In the genomic region with DNA sequence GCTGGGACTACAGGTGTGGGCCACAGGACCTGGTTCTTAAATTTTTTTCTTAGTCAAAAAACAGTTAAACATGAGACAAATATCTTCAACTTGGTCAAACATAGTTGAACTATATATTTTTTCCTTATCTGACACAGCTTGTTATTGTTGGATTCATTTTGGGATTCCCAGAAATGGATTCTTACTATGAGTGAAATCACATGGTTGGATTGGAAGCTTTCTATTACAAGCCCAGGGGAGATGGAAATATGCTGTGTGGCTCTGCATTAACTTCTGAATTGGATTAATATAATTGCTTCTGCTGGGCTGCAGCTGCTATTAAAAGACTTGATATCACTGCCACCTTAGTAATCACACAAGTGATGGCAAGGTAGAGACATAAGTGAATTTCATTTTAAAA, we compare ENCODE assay signal across 30 cellular contexts.
"Had no signal": no experiment of that assay in that cellular context is flagged by ENCODE, and none has a peak within 500 bp of the region (broad histone marks: within the 10 kb centered on the region; RNA-seq: fewer than 3 reads in every experiment).

No MANE protein-coding gene starts in this region.

- H3K27me3 ChIP-seq: adrenal gland, body of pancreas had no signal

- H3K27ac ChIP-seq: adrenal gland, body of pancreas, colonic mucosa, gastroesophageal sphincter, heart right ventricle, WERI-Rb-1 had no signal

- H3K9me3 Mint-ChIP-seq: activated B cell treated with CpG ODN at 0.5 μM for 24 hours; activated CD4-positive, alpha-beta memory T cell treated with anti-CD3 and anti-CD28 coated beads, Interleukin-2, amount 10 ng/mL, durations not matched to agents 7 days and 5 days; activated CD4-positive, alpha-beta T cell treated with anti-CD3 and anti-CD28 coated beads, Interleukin-2, amount 10 ng/mL, durations not matched to agents 7 days and 5 days; activated T-cell treated with anti-CD3 and anti-CD28 coated beads, Interleukin-2, amount 50 U/mL, for 24 hours; endodermal cell; T-helper 2 cell treated with Interferon-gamma antibody and Interleukin-4, amounts not matched to agents 5 μg/mL and 100 μg/mL, for 36 hours had no signal

- ATAC-seq: activated CD4-positive, CD25-positive, alpha-beta regulatory T cell treated with anti-CD3 and anti-CD28 coated beads, Interleukin-2, amount 50 U/mL, for 24 hours; activated T-cell treated with anti-CD3 and anti-CD28 coated beads, Interleukin-2, amount 50 U/mL, for 72 hours; body of pancreas; esophagus mucosa; gastroesophageal sphincter; heart right ventricle; T-helper 17 cell had no signal

- H3K36me3 ChIP-seq: adrenal gland, colonic mucosa, gastroesophageal sphincter, heart right ventricle, WERI-Rb-1 had no signal

- H3K4me1 ChIP-seq: adrenal gland, body of pancreas, colonic mucosa, gastroesophageal sphincter had no signal

- DNase-seq: activated B cell treated with CpG ODN at 0.5 μM for 24 hours; activated CD4-positive, alpha-beta memory T cell treated with anti-CD3 and anti-CD28 coated beads, Interleukin-2, amount 10 ng/mL, durations not matched to agents 7 days and 5 days; activated CD4-positive, alpha-beta T cell treated with anti-CD3 and anti-CD28 coated beads, Interleukin-2, amount 10 ng/mL, durations not matched to agents 7 days and 5 days; activated CD4-positive, alpha-beta T cell treated with anti-CD3 and anti-CD28 coated beads, Interleukin-2, amount 50 U/mL, for 4 hours; activated CD8-positive, alpha-beta memory T cell treated with anti-CD3 and anti-CD28 coated beads, Interleukin-2, amount 50 U/mL, for 48 hours; activated gamma-delta T cell treated with Interleukin-2 at 50 U/mL for 16 hours; activated naive CD4-positive, alpha-beta T cell treated with anti-CD3 and anti-CD28 coated beads, Interleukin-2, amount 50 U/mL, for 16 hours; activated naive CD4-positive, alpha-beta T cell treated with Interleukin-2 at 50 U/mL for 16 hours; activated T-cell treated with anti-CD3 and anti-CD28 coated beads for 4 hours; activated T-cell treated with anti-CD3 and anti-CD28 coated beads, Interleukin-2, amount 50 U/mL, for 24 hours; activated T-cell treated with anti-CD3 and anti-CD28 coated beads, Interleukin-2, amount 50 U/mL, for 72 hours; amygdala; aorta; body of pancreas; caudate nucleus; colonic mucosa; effector CD8-positive, alpha-beta T cell; endodermal cell; foreskin melanocyte; heart right ventricle; T-helper 1 cell; T-helper 17 cell; T1000; WERI-Rb-1 had no signal

- H3K9me3 ChIP-seq: adrenal gland, body of pancreas, colonic mucosa, gastroesophageal sphincter, heart right ventricle had no signal

- H3K27ac Mint-ChIP-seq: activated B cell treated with CpG ODN at 0.5 μM for 24 hours; activated CD4-positive, alpha-beta memory T cell treated with anti-CD3 and anti-CD28 coated beads, Interleukin-2, amount 10 ng/mL, durations not matched to agents 7 days and 5 days; activated CD4-positive, alpha-beta T cell treated with anti-CD3 and anti-CD28 coated beads, Interleukin-2, amount 10 ng/mL, durations not matched to agents 7 days and 5 days; activated naive CD8-positive, alpha-beta T cell; activated T-cell treated with anti-CD3 and anti-CD28 coated beads, Interleukin-2, amount 50 U/mL, for 24 hours; activated T-cell treated with anti-CD3 and anti-CD28 coated beads, Interleukin-2, amount 50 U/mL, for 72 hours; endodermal cell; T-helper 17 cell; T-helper 2 cell treated with Interferon-gamma antibody and Interleukin-4, amounts not matched to agents 5 μg/mL and 100 μg/mL, for 36 hours had no signal

- H3K36me3 Mint-ChIP-seq: activated naive CD8-positive, alpha-beta T cell had no signal

- H3K4me3 ChIP-seq: adrenal gland, body of pancreas, colonic mucosa, gastroesophageal sphincter, heart right ventricle had no signal

- H3K4me1 Mint-ChIP-seq: activated B cell treated with CpG ODN at 0.5 μM for 24 hours; activated CD4-positive, alpha-beta memory T cell treated with anti-CD3 and anti-CD28 coated beads, Interleukin-2, amount 10 ng/mL, durations not matched to agents 7 days and 5 days; activated CD4-positive, alpha-beta T cell treated with anti-CD3 and anti-CD28 coated beads, Interleukin-2, amount 10 ng/mL, durations not matched to agents 7 days and 5 days; endodermal cell; T-helper 17 cell had no signal

- H3K4me3 Mint-ChIP-seq: activated B cell treated with CpG ODN at 0.5 μM for 24 hours; activated CD4-positive, alpha-beta memory T cell treated with anti-CD3 and anti-CD28 coated beads, Interleukin-2, amount 10 ng/mL, durations not matched to agents 7 days and 5 days; activated CD4-positive, alpha-beta T cell treated with anti-CD3 and anti-CD28 coated beads, Interleukin-2, amount 10 ng/mL, durations not matched to agents 7 days and 5 days; activated naive CD8-positive, alpha-beta T cell; activated T-cell treated with anti-CD3 and anti-CD28 coated beads, Interleukin-2, amount 50 U/mL, for 24 hours; activated T-cell treated with anti-CD3 and anti-CD28 coated beads, Interleukin-2, amount 50 U/mL, for 72 hours; endodermal cell; T-helper 17 cell; T-helper 2 cell treated with Interferon-gamma antibody and Interleukin-4, amounts not matched to agents 5 μg/mL and 100 μg/mL, for 36 hours had no signal
